In the genomic region with DNA sequence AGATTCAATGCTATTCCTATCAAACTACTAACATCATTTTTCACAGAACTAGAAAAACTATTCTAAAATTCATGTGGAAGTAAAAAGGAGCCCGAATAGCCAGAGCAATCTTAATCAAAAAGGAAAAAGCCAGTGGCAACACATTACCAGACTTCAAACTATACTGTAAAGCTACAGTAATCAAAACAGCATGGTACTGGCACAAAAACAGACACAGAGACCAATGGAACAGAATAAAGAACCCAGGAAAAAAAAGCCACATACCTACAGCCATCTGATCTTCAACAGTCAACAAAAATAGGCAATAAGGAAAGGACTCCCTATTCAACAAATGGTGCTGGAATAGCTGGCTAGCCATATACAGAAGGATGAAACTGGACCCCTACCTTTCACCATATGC, we compare ENCODE assay signal across 27 cellular contexts. TPM values are rescaled to one million over a fixed set of nuclear protein-coding genes. Genes with fewer than 3 reads are reported as not detected.
"Had no signal": no experiment of that assay in that cellular context is flagged by ENCODE, and none has a peak within 500 bp of the region (broad histone marks: within the 10 kb centered on the region; RNA-seq: fewer than 3 reads in every experiment).

No MANE protein-coding gene starts in this region.

- H3K36me3 ChIP-seq: suprapubic skin, thoracic aorta, thyroid gland, tibial artery, tibial nerve, transverse colon, upper lobe of left lung, upper lobe of right lung, uterus, vagina had no signal

- H3K27me3 ChIP-seq: stomach, suprapubic skin, testis, thyroid gland, tibial artery, tibial nerve, transverse colon, upper lobe of left lung, upper lobe of right lung, uterus, vagina had no signal

- H3K4me1 ChIP-seq: stomach, suprapubic skin, testis, thyroid gland, tibial artery, tibial nerve, transverse colon, upper lobe of left lung, upper lobe of right lung, uterus, vagina had no signal

- H3K9me3 ChIP-seq: testis, thyroid gland, upper lobe of right lung, uterus, vagina had no signal

- ATAC-seq: stimulated activated effector memory CD8-positive, alpha-beta T cell treated with anti-CD3 and anti-CD28 coated beads, Interleukin-12 subunit alpha, Interleukin-12 subunit beta, amount 100 ng/mL, for 72 hours; stimulated activated memory B cell treated with anti-CD40 and anti-IgM and Interleukin-4, amounts not matched to agents 10 μg/mL and 1 μg/mL and 100 μg/mL, for 72 hours; stimulated activated naive B cell treated with anti-CD40 and anti-IgM and Interleukin-4, amounts not matched to agents 10 μg/mL and 1 μg/mL and 100 μg/mL, for 72 hours; stimulated activated naive CD8-positive, alpha-beta T cell treated with anti-CD3 and anti-CD28 coated beads, Interleukin-15, amount 100 ng/mL, for 72 hours; stimulated activated naive CD8-positive, alpha-beta T cell treated with anti-CD3 and anti-CD28 coated beads, Interleukin-15, Interleukin-2, amounts not matched to agents 100 U/mL and 50 U/mL, for 24 hours; upper lobe of right lung had no signal

- H3K4me3 ChIP-seq: stomach, suprapubic skin, testis, thoracic aorta, thyroid gland, tibial artery, tibial nerve, transverse colon, upper lobe of left lung, upper lobe of right lung, uterus, vagina had no signal

- DNase-seq: stimulated activated CD4-positive, alpha-beta T cell treated with anti-CD3 and anti-CD28 coated beads, Interleukin-2, amount 100 ng/mL, for 48 hours; stimulated activated CD4-positive, alpha-beta T cell treated with anti-CD3 and anti-CD28 coated beads, Interleukin-4, amount 100 ng/mL, for 1 hour; stimulated activated CD4-positive, alpha-beta T cell treated with anti-CD3 and anti-CD28 coated beads, Interleukin-4, amount 100 ng/mL, for 24 hours; stimulated activated CD4-positive, alpha-beta T cell treated with anti-CD3 and anti-CD28 coated beads, Interleukin-4, amount 100 ng/mL, for 4 hours; stimulated activated CD8-positive, alpha-beta memory T cell treated with anti-CD3 and anti-CD28 coated beads, Interleukin-4, amount 100 ng/mL, for 48 hours; stimulated activated naive B cell treated with anti-CD40 and anti-IgM and Interleukin-4, amounts not matched to agents 10 μg/mL and 1 μg/mL and 100 μg/mL, for 72 hours; stimulated activated naive CD4-positive, alpha-beta T cell; stimulated activated naive CD4-positive, alpha-beta T cell treated with Interleukin-2 at 50 U/mL for 16 hours; stimulated activated naive CD8-positive, alpha-beta T cell treated with anti-CD3 and anti-CD28 coated beads, Interleukin-15, amount 100 ng/mL, for 72 hours; stimulated activated naive CD8-positive, alpha-beta T cell treated with anti-CD3 and anti-CD28 coated beads, Interleukin-15, Interleukin-2, amounts not matched to agents 100 U/mL and 50 U/mL, for 24 hours; stomach; substantia nigra; testis; thyroid gland; tibial artery; transverse colon; trophoblast cell; upper lobe of left lung; upper lobe of right lung; uterus had no signal

- H3K27ac ChIP-seq: stomach, suprapubic skin, testis, thoracic aorta, thyroid gland, tibial artery, tibial nerve, transverse colon, upper lobe of left lung, upper lobe of right lung, uterus, vagina had no signal

- FAIRE-seq: urothelium cell line had no signal

RNA-seq across cellular contexts. Expression of a gene that starts 10.4 kb away (rescaled TPM):
- total RNA-seq: thoracic aorta, upper lobe of right lung, vagina had no signal
